In genomic region chr14:99525699-99526080, GRCh38 we compare ENCODE assay signal across 2 cellular contexts.
TF ChIP-seq lines count a peak whose summit lies in the region.

No MANE protein-coding gene starts in this region.

TF ChIP-seq in HepG2, 621 proteins besides CTCF, POLR2A, EP300 and RAD21:
- no peak for TF ChIP-seq PRDM10 (CRISPR knock-in tag; IDR thresholded peaks at IDR 0.05; ENCODE audit: low read depth)
- TF ChIP-seq CEBPB (IDR thresholded peaks at IDR 0.05; ENCODE audit: borderline replicate concordance, low read depth, low read length): no peak
- TF ChIP-seq ARNT2 (CRISPR knock-in tag; IDR thresholded peaks at IDR 0.05; ENCODE audit: low read depth): no peak
- TF ChIP-seq GATAD1 (CRISPR knock-in tag; IDR thresholded peaks at IDR 0.05): no peak
- no peak for TF ChIP-seq ZNF737 (CRISPR knock-in tag; IDR thresholded peaks at IDR 0.05; ENCODE audit: borderline replicate concordance)
- no peak for TF ChIP-seq DRAP1 (CRISPR knock-in tag; IDR thresholded peaks at IDR 0.05)
- TF ChIP-seq AGO2 (optimal IDR thresholded peaks at IDR 0.05; ENCODE audit: low read depth, low read length): peak; percentile 32
- no peak for TF ChIP-seq TFE3 (CRISPR knock-in tag; IDR thresholded peaks at IDR 0.05)
- no peak for TF ChIP-seq RFXAP (CRISPR knock-in tag; IDR thresholded peaks at IDR 0.05; ENCODE audit: borderline replicate concordance)
- TF ChIP-seq AKAP8 (CRISPR knock-in tag; IDR thresholded peaks at IDR 0.05): 0 out of 2 replicates have a peak, but pooled peaks have one; percentile 0
- TF ChIP-seq ZNF367 (CRISPR knock-in tag; IDR thresholded peaks at IDR 0.05; ENCODE audit: borderline replicate concordance): no peak
- no peak for TF ChIP-seq NFIB (CRISPR knock-in tag; IDR thresholded peaks at IDR 0.05; ENCODE audit: borderline replicate concordance)
- TF ChIP-seq ZSCAN20 (CRISPR knock-in tag; IDR thresholded peaks at IDR 0.05; ENCODE audit: borderline replicate concordance): no peak

TF ChIP-seq in H1, 55 proteins besides CTCF, POLR2A, EP300 and RAD21:
- no peak for TF ChIP-seq MAX (IDR thresholded peaks at IDR 0.05)
- TF ChIP-seq SIRT6 (IDR thresholded peaks at IDR 0.05; ENCODE audit: low read length): no peak
- no peak for TF ChIP-seq SIX5 (IDR thresholded peaks at IDR 0.05; ENCODE audit: low read depth, low read length)
- no peak for TF ChIP-seq BACH1 (IDR thresholded peaks at IDR 0.05; ENCODE audit: low read length)
- TF ChIP-seq ASH2L (IDR thresholded peaks at IDR 0.05; ENCODE audit: low read length): no peak
- no peak for TF ChIP-seq CBX8 (IDR thresholded peaks at IDR 0.05; ENCODE audit: borderline replicate concordance, low read depth, low read length)
- TF ChIP-seq CREB1 (IDR thresholded peaks at IDR 0.05): no peak
- no peak for TF ChIP-seq KDM1A (IDR thresholded peaks at IDR 0.05; ENCODE audit: borderline replicate concordance, low read length)
- no peak for TF ChIP-seq RBBP5 (IDR thresholded peaks at IDR 0.05; ENCODE audit: borderline replicate concordance, low read depth, low read length)
- no peak for TF ChIP-seq POU5F1 (IDR thresholded peaks at IDR 0.05; ENCODE audit: low read depth, low read length)
- no peak for TF ChIP-seq CHD2 (IDR thresholded peaks at IDR 0.05; ENCODE audit: low read length)
- no peak for TF ChIP-seq CTBP2 (IDR thresholded peaks at IDR 0.05; ENCODE audit: borderline replicate concordance, insufficient read depth, insufficient read length, low read length)
- no peak for TF ChIP-seq SIN3A (conservative IDR thresholded peaks at IDR 0.05 in 1 of 2, IDR thresholded peaks at IDR 0.05 in 1 of 2; ENCODE audit: low read depth in 1 of 2, low read length in 2 of 2)
- no peak for TF ChIP-seq EZH2 (IDR thresholded peaks at IDR 0.05; ENCODE audit: low read depth, low read length, severe bottlenecking)
- TF ChIP-seq GABPA (IDR thresholded peaks at IDR 0.05; ENCODE audit: borderline replicate concordance, insufficient read depth, low read length): no peak
